Comparison of ENCODE assay signal across 26 cellular contexts in the genomic region with DNA sequence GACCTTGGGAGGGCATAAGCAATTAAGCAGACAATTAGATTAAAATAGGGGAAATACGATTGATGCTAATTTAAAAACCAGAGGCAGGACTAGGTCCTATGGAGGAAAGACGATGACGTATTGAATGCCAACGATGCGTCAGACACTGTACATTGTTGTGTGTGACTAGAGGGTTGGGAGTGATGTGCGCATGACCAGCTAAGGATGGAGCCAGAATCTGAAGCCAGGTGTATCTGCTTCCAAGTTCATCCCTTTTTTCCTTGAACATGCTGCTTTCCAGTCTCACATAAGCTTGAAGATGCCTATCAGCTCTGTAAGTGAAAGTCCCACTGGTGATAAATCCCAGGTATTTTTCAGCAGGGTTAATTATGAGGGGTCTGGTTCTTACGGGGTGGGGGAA.
"Had no signal": no experiment of that assay in that cellular context is flagged by ENCODE, and none has a peak within 500 bp of the region (broad histone marks: within the 10 kb centered on the region; RNA-seq: fewer than 3 reads in every experiment).

No MANE protein-coding gene starts in this region.

- H3K4me3 ChIP-seq: left lung, lower lobe of right lung, pancreas, prostate gland, skin epidermis, suprapubic skin, thoracic aorta, tibial artery, upper lobe of right lung, uterus had no signal

- DNase-seq: hippocampal formation; kidney; left colon; left lung; lower lobe of right lung; mammary epithelial cell; mesendoderm; naive B cell; natural killer cell; nephron progenitor cell; pancreas; posterior cingulate gyrus; retina; right cardiac atrium; stimulated activated CD4-positive, alpha-beta T cell treated with anti-CD3 and anti-CD28 coated beads, Interleukin-4, amount 100 ng/mL, for 24 hours; stimulated activated naive CD4-positive, alpha-beta T cell; tibial artery; trophoblast cell; upper lobe of right lung; uterus had no signal

- H3K4me1 ChIP-seq: left lung, lower lobe of right lung, pancreas, prostate gland, suprapubic skin, tibial artery, upper lobe of right lung, uterus had no signal

- ATAC-seq: left colon; left lung; natural killer cell; pancreas; right cardiac atrium; sciatic nerve; stimulated activated effector memory CD8-positive, alpha-beta T cell treated with anti-CD3 and anti-CD28 coated beads, Interleukin-12 subunit alpha, Interleukin-12 subunit beta, amount 100 ng/mL, for 72 hours had no signal

- H3K9me3 ChIP-seq: pancreas, prostate gland, suprapubic skin, upper lobe of right lung had no signal

- H3K27ac ChIP-seq: left lung, lower lobe of right lung, pancreas, prostate gland, skin epidermis, suprapubic skin, thoracic aorta, tibial artery, upper lobe of right lung, uterus had no signal

- H3K27me3 ChIP-seq: pancreas, uterus had no signal

- H3K36me3 ChIP-seq: left lung, lower lobe of right lung, pancreas, prostate gland, suprapubic skin, thoracic aorta, tibial artery, upper lobe of right lung, uterus had no signal
